Comparison of ENCODE assay signal across 14 cellular contexts in the genomic region with DNA sequence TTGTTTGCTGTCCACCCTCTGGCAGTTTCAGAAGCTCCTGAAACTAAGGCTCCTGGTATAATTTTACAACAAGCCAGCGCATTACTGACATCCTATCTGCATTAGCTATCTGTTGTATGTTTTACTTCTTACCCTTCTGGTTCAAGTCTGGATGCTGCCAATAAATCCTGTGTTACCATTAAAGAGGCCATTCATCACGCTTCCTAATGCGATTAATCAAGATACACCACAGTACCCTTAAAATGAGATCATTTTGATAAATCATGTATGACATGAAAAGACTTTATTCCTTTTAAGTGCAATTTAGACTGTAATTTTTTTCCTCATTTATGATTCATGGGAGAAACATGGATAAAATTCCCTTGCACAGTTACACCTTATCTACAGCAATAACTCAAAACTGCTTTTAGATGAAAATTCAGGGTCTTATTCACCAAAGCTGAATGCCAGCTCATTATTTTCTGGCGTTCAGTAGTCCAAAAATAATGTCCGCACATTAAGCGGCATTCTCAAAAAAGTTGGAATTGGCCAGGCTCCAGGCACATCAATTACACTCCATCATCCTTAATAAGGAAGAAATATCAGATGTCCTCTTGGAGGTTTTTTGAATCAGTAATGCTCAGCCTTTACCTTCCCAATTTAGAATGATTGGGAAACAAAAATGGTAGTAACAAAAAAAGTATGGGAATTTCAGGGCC.
A peak's percentile ranks its signal among the peaks of the same experiment; 100 is the strongest.
DNase-seq lines count a peak whose midpoint lies in the region; ATAC-seq lines count a peak whose summit lies in the region.
"Had no signal": no experiment of that assay in that cellular context is flagged by ENCODE, and none has a peak within 500 bp of the region (broad histone marks: within the 10 kb centered on the region; RNA-seq: fewer than 3 reads in every experiment).

No MANE protein-coding gene starts in this region.

- peak overlapping the region; percentile 22 for H3K27ac ChIP-seq in muscle layer of colon (ENCODE audit: low read depth, low read length)

- no peaks in the 10 kb centered on the region for H3K27me3 ChIP-seq in muscle layer of colon (ENCODE audit: control insufficient read depth in 1 of 2, insufficient read depth in 2 of 2, low read length in 2 of 2)

- no peaks in the 10 kb centered on the region for H3K36me3 ChIP-seq in muscle layer of colon (ENCODE audit: insufficient read depth, low read length)

- peaks cover 37% of the 10 kb centered on the region for H3K4me1 ChIP-seq in muscle layer of colon (ENCODE audit: insufficient read depth, low read length)

- no peak for ATAC-seq in GM21619 (IDR thresholded peaks at IDR 0.05; ENCODE audit: unreplicated experiment)
- ATAC-seq: HepG2 had no signal

- peak; percentile 95 for DNase-seq in A172 (ENCODE audit: low spot score)
- peak; percentile 52 for DNase-seq in HS-27A (ENCODE audit: low read depth)
- DNase-seq in astrocyte of the hippocampus (ENCODE audit: low read depth, low spot score), result peak; percentile 70
- no peak for DNase-seq in NCI-H69 (lab: John Stamatoyannopoulos, UW)
- no peak for DNase-seq in DMS79 (lab: John Stamatoyannopoulos, UW)
- no peak for DNase-seq in NCI-H187 treated with DMSO at 0.1 percent for 48 hours (lab: John Stamatoyannopoulos, UW)
- DNase-seq: activated CD8-positive, alpha-beta memory T cell treated with anti-CD3 and anti-CD28 coated beads, Interleukin-2, amount 50 U/mL, for 4 hours; activated naive CD4-positive, alpha-beta T cell treated with anti-CD3 and anti-CD28 coated beads, Interleukin-2, amount 10 ng/mL, durations not matched to agents 7 days and 5 days; NCI-H1092 treated with DMSO at 0.1 percent for 48 hours; occipital lobe; SHP77 had no signal

- no peaks in the 10 kb centered on the region for H3K9me3 ChIP-seq in muscle layer of colon (ENCODE audit: low read length)

- H3K9ac ChIP-seq in muscle layer of colon (ENCODE audit: low read length), result no peak overlapping the region

- no peak overlapping the region for H3K4me3 ChIP-seq in muscle layer of colon (ENCODE audit: low read depth in 1 of 2, low read length in 2 of 2)

Comparison
In these comparisons a context has a peak if more than half of its experiments do, and no peak if none do; other contexts are left out.
1. DNase-seq: peak in A172 (single experiment), HS-27A (single experiment) and astrocyte of the hippocampus (single experiment); none in NCI-H69 (single experiment), DMS79 (single experiment) and NCI-H187 treated with DMSO at 0.1 percent for 48 hours (single experiment).